In genomic region chr15:67917636-67918035, GRCh38 we compare ENCODE assay signal across 16 cellular contexts.
A peak's percentile ranks its signal among the peaks of the same experiment; 100 is the strongest.
DNase-seq lines count a peak whose midpoint lies in the region; TF ChIP-seq lines count a peak whose summit lies in the region.
"Had no signal": no experiment of that assay in that cellular context is flagged by ENCODE, and none has a peak within 500 bp of the region (broad histone marks: within the 10 kb centered on the region; RNA-seq: fewer than 3 reads in every experiment).

No MANE protein-coding gene starts in this region.

- no peak overlapping the region for H3K4me3 ChIP-seq in adipocyte (ENCODE audit: low read length)
- no peak overlapping the region for H3K4me3 ChIP-seq in smooth muscle cell
- H3K4me3 ChIP-seq: suprapubic skin had no signal

- H3K4me1 Mint-ChIP-seq in mesothelial cell of epicardium, result peaks cover 57% of the 10 kb centered on the region
- H3K4me1 Mint-ChIP-seq: activated CD8-positive, alpha-beta memory T cell treated with anti-CD3 and anti-CD28 coated beads, Interleukin-2, amount 10 ng/mL, durations not matched to agents 7 days and 5 days; activated naive CD8-positive, alpha-beta T cell treated with anti-CD3 and anti-CD28 coated beads, Interleukin-2, amount 50 U/mL, for 24 hours had no signal

- no peaks in the 10 kb centered on the region for H3K79me2 ChIP-seq in smooth muscle cell (ENCODE audit: low read depth)
- H3K79me2 ChIP-seq: parathyroid adenoma had no signal

- H3K4me1 ChIP-seq in adipocyte (ENCODE audit: control insufficient read depth, insufficient read depth, low read length) (peaks cover 34% of the 10 kb centered on the region), smooth muscle cell (ENCODE audit: low read depth) (peaks cover 36% of the 10 kb centered on the region)
- H3K4me1 ChIP-seq: parathyroid adenoma had no signal

- H3K9me3 Mint-ChIP-seq in mesothelial cell of epicardium, result no peaks in the 10 kb centered on the region

- no peaks in the 10 kb centered on the region for H3K36me3 ChIP-seq in adipocyte (ENCODE audit: control insufficient read depth, insufficient read depth, low read length, severe bottlenecking)
- H3K36me3 ChIP-seq in smooth muscle cell (ENCODE audit: low read depth), result no peaks in the 10 kb centered on the region
- H3K36me3 ChIP-seq: suprapubic skin had no signal

- no peak overlapping the region for H3K4me3 Mint-ChIP-seq in mesothelial cell of epicardium
- H3K4me3 Mint-ChIP-seq: activated CD8-positive, alpha-beta memory T cell treated with anti-CD3 and anti-CD28 coated beads, Interleukin-2, amount 10 ng/mL, durations not matched to agents 7 days and 5 days; activated naive CD8-positive, alpha-beta T cell treated with anti-CD3 and anti-CD28 coated beads, Interleukin-2, amount 50 U/mL, for 24 hours had no signal

- no peaks in the 10 kb centered on the region for H3K36me3 Mint-ChIP-seq in mesothelial cell of epicardium
- H3K36me3 Mint-ChIP-seq: activated CD8-positive, alpha-beta memory T cell treated with anti-CD3 and anti-CD28 coated beads, Interleukin-2, amount 10 ng/mL, durations not matched to agents 7 days and 5 days had no signal

- peak overlapping the region; percentile 56 for H3K27ac ChIP-seq in smooth muscle cell (ENCODE audit: low read depth)
- H3K27ac ChIP-seq: parathyroid adenoma, suprapubic skin had no signal

- H3F3A ChIP-seq in smooth muscle cell (ENCODE audit: low read depth), result peaks cover 22% of the 10 kb centered on the region

- no peaks in the 10 kb centered on the region for H3K27me3 ChIP-seq in adipocyte (replicated peaks; ENCODE audit: control insufficient read depth, insufficient read depth, low read length)
- H3K27me3 ChIP-seq in smooth muscle cell (ENCODE audit: low read depth), result no peaks in the 10 kb centered on the region
- H3K27me3 ChIP-seq: suprapubic skin had no signal

- DNase-seq in ELF-1 (ENCODE audit: low read depth, low spot score) (peak; percentile 66), adipocyte (ENCODE audit: low read depth) (peak; percentile 50), mesothelial cell of epicardium (ENCODE audit: low spot score in 2 of 2, unreplicated experiment in 2 of 2) (peak; percentile 27 to 61), smooth muscle cell (lab: John Stamatoyannopoulos, UW; ENCODE audit: unreplicated experiment) (no peak), activated T-cell treated with anti-CD3 and anti-CD28 coated beads for 4 hours (no peak), KG1 (lab: John Stamatoyannopoulos, UW) (no peak), NCI-H128 (lab: John Stamatoyannopoulos, UW; ENCODE audit: unreplicated experiment) (no peak), NCI-H2196 (lab: John Stamatoyannopoulos, UW; ENCODE audit: unreplicated experiment) (no peak)
- DNase-seq: activated CD4-positive, alpha-beta T cell treated with anti-CD3 and anti-CD28 coated beads for 48 hours; activated CD8-positive, alpha-beta memory T cell treated with anti-CD3 and anti-CD28 coated beads, Interleukin-2, amount 10 ng/mL, durations not matched to agents 7 days and 5 days; activated naive CD8-positive, alpha-beta T cell treated with anti-CD3 and anti-CD28 coated beads, Interleukin-2, amount 50 U/mL, for 24 hours; DND-41; NCI-H510A; RPMI8226 had no signal

- H3K27ac Mint-ChIP-seq in mesothelial cell of epicardium, result peak overlapping the region; percentile 96
- H3K27ac Mint-ChIP-seq: activated CD8-positive, alpha-beta memory T cell treated with anti-CD3 and anti-CD28 coated beads, Interleukin-2, amount 10 ng/mL, durations not matched to agents 7 days and 5 days; activated naive CD8-positive, alpha-beta T cell treated with anti-CD3 and anti-CD28 coated beads, Interleukin-2, amount 50 U/mL, for 24 hours had no signal

- H3K9ac ChIP-seq in adipocyte (ENCODE audit: low read length) (peak overlapping the region; percentile 27), smooth muscle cell (ENCODE audit: low read depth) (no peak overlapping the region)
- H3K9ac ChIP-seq: parathyroid adenoma had no signal

- H3K4me2 ChIP-seq in smooth muscle cell, result peak overlapping the region; percentile 48

- H3K9me3 ChIP-seq in adipocyte (ENCODE audit: control insufficient read depth, low read length) (peaks cover 3% of the 10 kb centered on the region), smooth muscle cell (replicated peaks; ENCODE audit: low read depth) (no peaks in the 10 kb centered on the region)
- H3K9me3 ChIP-seq: suprapubic skin had no signal

- peak overlapping the region; percentile 61 for H2AFZ ChIP-seq in smooth muscle cell (ENCODE audit: low read depth)
- H2AFZ ChIP-seq: parathyroid adenoma had no signal

- no peaks in the 10 kb centered on the region for H3K27me3 Mint-ChIP-seq in mesothelial cell of epicardium (ENCODE audit: low read depth)
- H3K27me3 Mint-ChIP-seq: activated naive CD8-positive, alpha-beta T cell treated with anti-CD3 and anti-CD28 coated beads, Interleukin-2, amount 50 U/mL, for 24 hours had no signal

- no peak for TF ChIP-seq CTCF in mesothelial cell of epicardium (IDR thresholded peaks at IDR 0.05; ENCODE audit: unreplicated experiment)
- no peak for TF ChIP-seq CTCF in smooth muscle cell (IDR thresholded peaks at IDR 0.05; ENCODE audit: borderline replicate concordance, insufficient read depth, poor library complexity, severe bottlenecking)

- WGBS in smooth muscle cell (ENCODE audit: low lambda C conversion rate), result 72% methylated on average over 1 of the region's 1 CpG

- no peaks in the 10 kb centered on the region for H4K20me1 ChIP-seq in smooth muscle cell (ENCODE audit: low read depth)

Comparison
In these comparisons a context has a peak if more than half of its experiments do, and no peak if none do; other contexts are left out.
1. DNase-seq: peak in ELF-1 (single experiment), adipocyte (single experiment) and mesothelial cell of epicardium (2 of 2); none in smooth muscle cell (single experiment), activated T-cell treated with anti-CD3 and anti-CD28 coated beads for 4 hours (single experiment), KG1 (single experiment), NCI-H128 (single experiment) and NCI-H2196 (single experiment).